8 cellular contexts compared by ENCODE assay signal in the genomic region with DNA sequence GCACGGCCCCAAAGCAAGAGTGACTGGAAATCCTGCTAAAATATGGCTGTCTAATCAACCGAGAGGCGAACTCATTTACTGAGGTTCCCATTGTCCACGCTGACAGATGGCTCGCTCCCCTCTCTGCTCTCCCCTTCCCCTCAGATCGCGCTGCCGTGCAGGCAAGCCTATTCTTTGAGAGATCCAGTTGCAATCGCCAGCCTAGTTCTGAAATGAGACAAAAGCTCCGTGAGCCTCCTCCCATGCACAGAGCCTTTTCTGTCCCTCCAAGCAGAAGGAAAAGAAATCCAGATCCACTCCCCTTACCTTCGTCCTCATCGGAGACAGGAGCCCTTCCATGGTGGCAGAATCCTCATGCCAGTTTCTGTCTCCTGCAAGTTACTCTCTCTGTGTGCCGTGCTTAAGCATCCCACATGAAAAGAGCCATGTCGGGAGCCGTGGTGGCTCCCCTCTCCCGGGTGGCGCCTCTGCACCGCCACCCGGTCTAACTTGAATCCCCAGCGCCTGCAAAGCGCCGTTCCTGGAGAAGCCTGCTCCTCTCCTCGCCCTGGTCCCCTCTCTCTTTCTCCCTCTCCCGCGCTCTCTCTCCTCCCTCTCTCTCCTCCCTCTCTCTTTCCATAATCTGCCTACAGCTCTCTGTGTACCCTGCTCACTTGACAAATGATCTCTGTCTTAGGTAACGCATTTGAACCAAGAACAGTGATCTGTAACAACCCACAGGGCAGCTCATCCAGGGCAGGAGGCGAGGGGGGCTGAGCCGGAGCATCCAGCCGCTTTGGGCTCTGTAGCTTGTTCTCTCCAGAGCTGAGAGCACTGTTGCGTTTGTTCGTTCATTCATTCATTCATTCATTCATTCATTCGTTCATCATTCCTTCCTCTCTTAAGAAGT.
DNase-seq lines count a peak whose midpoint lies in the region; ATAC-seq, FAIRE-seq and TF ChIP-seq lines count a peak whose summit lies in the region.

No MANE protein-coding gene starts in this region.

- TF ChIP-seq POLR2A in endothelial cell of umbilical vein (IDR thresholded peaks at IDR 0.05; ENCODE audit: low read depth, low read length): no peak

- peak overlapping the region; percentile 1 to 36 (median 19) for H3K4me3 ChIP-seq in endothelial cell of umbilical vein (replicated peaks in 1 of 3; ENCODE audit: insufficient read depth in 1 of 3, low read depth in 1 of 3, low read length in 3 of 3)

- no peak overlapping the region for H3K27ac Mint-ChIP-seq in activated CD8-positive, alpha-beta memory T cell treated with anti-CD3 and anti-CD28 coated beads, Interleukin-2, amount 10 ng/mL, durations not matched to agents 7 days and 5 days
- no peak overlapping the region for H3K27ac Mint-ChIP-seq in natural killer cell

- no peaks in the 10 kb centered on the region for H3K9me3 Mint-ChIP-seq in activated CD8-positive, alpha-beta memory T cell treated with anti-CD3 and anti-CD28 coated beads, Interleukin-2, amount 10 ng/mL, durations not matched to agents 7 days and 5 days (ENCODE audit: low read depth)
- no peaks in the 10 kb centered on the region for H3K9me3 Mint-ChIP-seq in natural killer cell

- peaks cover 45 to 87% of the 10 kb centered on the region in 2 experiments for H3K27me3 ChIP-seq in endothelial cell of umbilical vein (ENCODE audit: control insufficient read depth in 2 of 2, insufficient read depth in 2 of 2, low read length in 2 of 2)

- FAIRE-seq in endothelial cell of umbilical vein (lab: Jason Lieb, UNC): peak; percentile 77

- peaks cover 5% of the 10 kb centered on the region for H3K4me1 ChIP-seq in endothelial cell of umbilical vein (ENCODE audit: control insufficient read depth, extremely low read depth, insufficient read depth, low read length)

- H3K4me1 Mint-ChIP-seq in activated CD8-positive, alpha-beta memory T cell treated with anti-CD3 and anti-CD28 coated beads, Interleukin-2, amount 10 ng/mL, durations not matched to agents 7 days and 5 days: peaks cover 8% of the 10 kb centered on the region
- peaks cover 16 to 18% of the 10 kb centered on the region in 2 donors for H3K4me1 Mint-ChIP-seq in natural killer cell

- DNase-seq in activated CD8-positive, alpha-beta memory T cell treated with anti-CD3 and anti-CD28 coated beads, Interleukin-2, amount 10 ng/mL, durations not matched to agents 7 days and 5 days: no peak
- no peak for DNase-seq in activated CD8-positive, alpha-beta memory T cell treated with anti-CD3 and anti-CD28 coated beads, Interleukin-2, amount 50 U/mL, for 4 hours
- peak; percentile 77 for DNase-seq in SK-N-DZ (ENCODE audit: low spot score)
- DNase-seq in endothelial cell of umbilical vein (ENCODE audit: low read depth, low spot score): peak; percentile 33
- no peak for DNase-seq in natural killer cell
- DNase-seq in central memory CD4-positive, alpha-beta T cell: no peak

- peaks cover 85% of the 10 kb centered on the region for H3K27me3 Mint-ChIP-seq in activated CD8-positive, alpha-beta memory T cell treated with anti-CD3 and anti-CD28 coated beads, Interleukin-2, amount 10 ng/mL, durations not matched to agents 7 days and 5 days
- peaks cover 43 to 84% of the 10 kb centered on the region in 2 donors for H3K27me3 Mint-ChIP-seq in natural killer cell (ENCODE audit: low read depth in 2 of 2)

- peak overlapping the region; percentile 58 for H3K4me3 Mint-ChIP-seq in activated CD8-positive, alpha-beta memory T cell treated with anti-CD3 and anti-CD28 coated beads, Interleukin-2, amount 10 ng/mL, durations not matched to agents 7 days and 5 days
- peak overlapping the region; percentile 49 for H3K4me3 Mint-ChIP-seq in natural killer cell

- POLR2A ChIA-PET in endothelial cell of umbilical vein (lab: Charles Lee): no interaction called here

- no peak overlapping the region for H3K9ac ChIP-seq in endothelial cell of umbilical vein (replicated peaks; ENCODE audit: extremely low read depth, insufficient read depth, low read length)

- CTCF ChIA-PET in activated CD8-positive, alpha-beta memory T cell treated with anti-CD3 and anti-CD28 coated beads, Interleukin-2, amount 10 ng/mL, durations not matched to agents 7 days and 5 days (lab: Charles Lee): interaction anchor here (1.1 kb wide), 1 partner anchor 23 kb away, joined by 6 read pairs; no protein-coding TSS in a partner anchor
- CTCF ChIA-PET in endothelial cell of umbilical vein (lab: Charles Lee): interaction anchor here (0.9 to 3.2 kb wide), 7 partner anchors 10 to 27 kb away, joined by 3 to 16 read pairs (median 4); no protein-coding TSS in a partner anchor

- no peaks in the 10 kb centered on the region for H4K20me1 ChIP-seq in endothelial cell of umbilical vein (replicated peaks; ENCODE audit: control insufficient read depth, extremely low read depth, insufficient read depth, low read length)

- no peaks in the 10 kb centered on the region for H3K9me3 ChIP-seq in endothelial cell of umbilical vein (replicated peaks; ENCODE audit: control insufficient read depth, insufficient read depth, low read length)

- no peaks in the 10 kb centered on the region for H3K36me3 Mint-ChIP-seq in activated CD8-positive, alpha-beta memory T cell treated with anti-CD3 and anti-CD28 coated beads, Interleukin-2, amount 10 ng/mL, durations not matched to agents 7 days and 5 days
- no peaks in the 10 kb centered on the region for H3K36me3 Mint-ChIP-seq in natural killer cell

- no peak for TF ChIP-seq CTCF in endothelial cell of umbilical vein (IDR thresholded peaks at IDR 0.05; ENCODE audit: extremely low read depth in 1 of 2, insufficient read depth in 1 of 2, low read depth in 1 of 2, low read length in 2 of 2)
- TF ChIP-seq CTCF in natural killer cell (IDR thresholded peaks at IDR 0.05): no peak

- BruUV-seq in endothelial cell of umbilical vein (replicated peaks; lab: Mats Ljungman, UMichigan): no TSS peak

- H3K27ac ChIP-seq in endothelial cell of umbilical vein (ENCODE audit: insufficient read depth, low read depth, low read length): no peak overlapping the region

- H3K9me1 ChIP-seq in endothelial cell of umbilical vein (replicated peaks; ENCODE audit: control insufficient read depth, extremely low read depth, insufficient read depth, low read length): no peaks in the 10 kb centered on the region

- H3K36me3 ChIP-seq in endothelial cell of umbilical vein (ENCODE audit: control insufficient read depth in 2 of 2, extremely low read depth in 1 of 2, insufficient read depth in 2 of 2, low read length in 2 of 2): no peaks in the 10 kb centered on the region

- dilution Hi-C loops in endothelial cell of umbilical vein (cut with MboI; ENCODE audit: extremely low pct_ligation_motif_present, low sequenced_read_pairs): no loop called here

- peak overlapping the region; percentile 82 for H2AFZ ChIP-seq in endothelial cell of umbilical vein (ENCODE audit: low read depth, low read length)

- H3K79me2 ChIP-seq in endothelial cell of umbilical vein (ENCODE audit: control insufficient read depth, insufficient read depth, low read length): no peaks in the 10 kb centered on the region

- ATAC-seq in activated CD8-positive, alpha-beta memory T cell treated with anti-CD3 and anti-CD28 coated beads, Interleukin-2, amount 10 ng/mL, durations not matched to agents 7 days and 5 days: peak; percentile 33
- ATAC-seq in natural killer cell (peak in 2 of 3 donors; percentile 29 to 39), GM21786 (IDR thresholded peaks at IDR 0.05; ENCODE audit: unreplicated experiment) (no peak), HG03439 (IDR thresholded peaks at IDR 0.05; ENCODE audit: unreplicated experiment) (no peak)

- H3K4me2 ChIP-seq in endothelial cell of umbilical vein (ENCODE audit: insufficient read depth, low read length): peak overlapping the region; percentile 56

- intact Hi-C loops in endothelial cell of umbilical vein (cut with micrococcal nuclease) (no loop called here), natural killer cell (cut with micrococcal nuclease) (loop anchor here (10.0 kb wide), 1 partner anchor 59 kb away; no protein-coding TSS in a partner anchor)

TF ChIP-seq in endothelial cell of umbilical vein, 7 proteins besides CTCF, POLR2A, EP300 and RAD21:
- TF ChIP-seq GATA2 (IDR thresholded peaks at IDR 0.05; ENCODE audit: insufficient read depth, insufficient read length, low read depth, low read length) (no peak), EZH2 (IDR thresholded peaks at IDR 0.05; ENCODE audit: borderline replicate concordance, low read depth, low read length, severe bottlenecking) (peak; percentile 61)

Comparison
In these comparisons a context has a peak if more than half of its experiments do, and no peak if none do; other contexts are left out.
1. ATAC-seq: peak in activated CD8-positive, alpha-beta memory T cell treated with anti-CD3 and anti-CD28 coated beads, Interleukin-2, amount 10 ng/mL, durations not matched to agents 7 days and 5 days (single experiment) and natural killer cell (2 of 3); none in GM21786 (single experiment) and HG03439 (single experiment).
2. DNase-seq: peak in SK-N-DZ (single experiment) and endothelial cell of umbilical vein (single experiment); none in activated CD8-positive, alpha-beta memory T cell treated with anti-CD3 and anti-CD28 coated beads, Interleukin-2, amount 10 ng/mL, durations not matched to agents 7 days and 5 days (single experiment), activated CD8-positive, alpha-beta memory T cell treated with anti-CD3 and anti-CD28 coated beads, Interleukin-2, amount 50 U/mL, for 4 hours (single experiment), natural killer cell (single experiment) and central memory CD4-positive, alpha-beta T cell (single experiment).